Comparison of ENCODE assay signal across 39 cellular contexts in the genomic region with DNA sequence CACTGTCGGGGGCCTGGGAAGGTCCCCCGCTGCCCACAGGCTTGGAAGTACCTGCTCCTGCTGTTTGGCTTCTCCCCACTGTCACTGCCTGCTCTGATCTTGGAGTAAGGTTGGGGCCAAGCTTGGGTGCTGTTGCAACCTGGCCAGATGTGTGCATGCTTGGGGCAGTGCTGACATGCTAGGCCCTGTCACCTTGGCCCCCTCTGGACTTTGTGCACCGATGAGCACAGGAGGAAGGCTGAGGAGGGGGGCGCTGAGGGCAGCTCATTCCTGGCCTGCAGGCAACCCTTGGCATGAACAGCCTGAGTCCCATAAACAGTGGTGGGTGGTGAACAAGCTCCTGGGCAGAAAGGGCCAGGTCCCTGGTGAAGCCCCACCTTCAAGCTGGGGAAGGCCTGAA. TPM values are rescaled to one million over a fixed set of nuclear protein-coding genes. Genes with fewer than 3 reads are reported as not detected.
"Had no signal": no experiment of that assay in that cellular context is flagged by ENCODE, and none has a peak within 500 bp of the region (broad histone marks: within the 10 kb centered on the region; RNA-seq: fewer than 3 reads in every experiment).

No MANE protein-coding gene starts in this region.

- H3K4me3 ChIP-seq: adrenal gland, body of pancreas, breast epithelium had no signal

- H3K27me3 ChIP-seq: adrenal gland, body of pancreas, brain microvascular endothelial cell, breast epithelium had no signal

- H3K36me3 ChIP-seq: adrenal gland, brain microvascular endothelial cell, breast epithelium had no signal

- H3K27ac Mint-ChIP-seq: activated B cell treated with CpG ODN at 0.5 μM for 24 hours; activated CD4-positive, alpha-beta memory T cell treated with anti-CD3 and anti-CD28 coated beads for 36 hours; activated CD4-positive, alpha-beta T cell treated with anti-CD3 and anti-CD28 coated beads, Interleukin-2, amount 10 ng/mL, durations not matched to agents 24 days and 14 days; activated CD8-positive, alpha-beta T cell treated with anti-CD3 and anti-CD28 coated beads for 36 hours; activated naive CD4-positive, alpha-beta T cell treated with anti-CD3 and anti-CD28 coated beads for 36 hours; activated naive CD4-positive, alpha-beta T cell treated with anti-CD3 and anti-CD28 coated beads, Interleukin-2, amount 50 U/mL, for 72 hours; activated naive CD8-positive, alpha-beta T cell treated with anti-CD3 and anti-CD28 coated beads for 36 hours; activated T-cell treated with anti-CD3 and anti-CD28 coated beads, Interleukin-2, amount 50 U/mL, for 72 hours; activated T-helper 1 cell treated with anti-CD3 and anti-CD28 coated beads, Interleukin-12 subunit alpha, Interleukin-12 subunit beta, Interleukin-2, Interleukin-4 antibody, amounts not matched to agents 30 ng/mL and 10 ng/mL and 1 ng/mL, durations not matched to agents 14 hours and 24 hours and 36 hours; activated T-helper 17 cell treated with anti-CD3 and anti-CD28 coated beads, Interleukin-2, amount 50 U/mL, for 72 hours; T-helper 1 cell treated with Interleukin-12 subunit alpha and Interleukin-12 subunit beta and Interleukin-4 antibody, amounts not matched to agents 30 μg/mL and 1 μg/mL, for 36 hours; T-helper 2 cell treated with Interferon-gamma antibody and Interleukin-4, amounts not matched to agents 5 μg/mL and 100 μg/mL, for 36 hours had no signal

- H3K27me3 Mint-ChIP-seq: activated B cell treated with CpG ODN at 0.5 μM for 24 hours; activated CD4-positive, alpha-beta memory T cell treated with anti-CD3 and anti-CD28 coated beads for 36 hours; activated CD8-positive, alpha-beta T cell treated with anti-CD3 and anti-CD28 coated beads for 36 hours; activated naive CD8-positive, alpha-beta T cell treated with anti-CD3 and anti-CD28 coated beads for 36 hours; central memory CD8-positive, alpha-beta T cell had no signal

- DNase-seq: activated B cell treated with CpG ODN at 0.5 μM for 24 hours; activated CD4-positive, alpha-beta memory T cell treated with anti-CD3 and anti-CD28 coated beads for 36 hours; activated CD4-positive, alpha-beta T cell treated with anti-CD3 and anti-CD28 coated beads for 4 hours; activated CD4-positive, alpha-beta T cell treated with anti-CD3 and anti-CD28 coated beads, Interleukin-2, amount 10 ng/mL, durations not matched to agents 24 days and 14 days; activated CD4-positive, alpha-beta T cell treated with anti-CD3 and anti-CD28 coated beads, Interleukin-2, amount 50 U/mL, for 1 hour; activated CD4-positive, alpha-beta T cell treated with anti-CD3 and anti-CD28 coated beads, Interleukin-2, amount 50 U/mL, for 4 hours; activated CD4-positive, CD25-positive, alpha-beta regulatory T cell treated with anti-CD3 and anti-CD28 coated beads, Interleukin-2, amount 50 U/mL, for 72 hours; activated CD8-positive, alpha-beta memory T cell treated with anti-CD3 and anti-CD28 coated beads, Interleukin-2, amount 50 U/mL, for 4 hours; activated CD8-positive, alpha-beta T cell treated with anti-CD3 and anti-CD28 coated beads for 36 hours; activated effector memory CD4-positive, alpha-beta T cell treated with anti-CD3 and anti-CD28 coated beads, Interleukin-2, amount 50 U/mL, for 16 hours; activated gamma-delta T cell treated with Interleukin-2 at 50 U/mL for 16 hours; activated naive CD4-positive, alpha-beta T cell; activated naive CD4-positive, alpha-beta T cell treated with anti-CD3 and anti-CD28 coated beads for 36 hours; activated naive CD4-positive, alpha-beta T cell treated with anti-CD3 and anti-CD28 coated beads, Interleukin-2, amount 50 U/mL, for 16 hours; activated naive CD8-positive, alpha-beta T cell treated with anti-CD3 and anti-CD28 coated beads for 36 hours; activated T-cell treated with anti-CD3 and anti-CD28 coated beads for 4 hours; activated T-cell treated with anti-CD3 and anti-CD28 coated beads, Interleukin-2, amount 50 U/mL, for 1 hour; activated T-cell treated with anti-CD3 and anti-CD28 coated beads, Interleukin-2, amount 50 U/mL, for 4 hours; activated T-cell treated with anti-CD3 and anti-CD28 coated beads, Interleukin-2, amount 50 U/mL, for 72 hours; adrenal gland; amniotic stem cell; aorta; body of pancreas; brain microvascular endothelial cell; T-helper 1 cell; T-helper 2 cell; T-helper 9 cell had no signal

- H3K4me3 Mint-ChIP-seq: activated B cell treated with CpG ODN at 0.5 μM for 24 hours; activated CD4-positive, alpha-beta memory T cell treated with anti-CD3 and anti-CD28 coated beads for 36 hours; activated CD4-positive, alpha-beta T cell treated with anti-CD3 and anti-CD28 coated beads, Interleukin-2, amount 10 ng/mL, durations not matched to agents 24 days and 14 days; activated CD8-positive, alpha-beta T cell treated with anti-CD3 and anti-CD28 coated beads for 36 hours; activated naive CD4-positive, alpha-beta T cell treated with anti-CD3 and anti-CD28 coated beads for 36 hours; activated naive CD8-positive, alpha-beta T cell treated with anti-CD3 and anti-CD28 coated beads for 36 hours; activated T-cell treated with anti-CD3 and anti-CD28 coated beads, Interleukin-2, amount 50 U/mL, for 4 hours; activated T-cell treated with anti-CD3 and anti-CD28 coated beads, Interleukin-2, amount 50 U/mL, for 72 hours; activated T-helper 1 cell treated with anti-CD3 and anti-CD28 coated beads, Interleukin-12 subunit alpha, Interleukin-12 subunit beta, Interleukin-2, Interleukin-4 antibody, amounts not matched to agents 30 ng/mL and 10 ng/mL and 1 ng/mL, durations not matched to agents 14 hours and 24 hours and 36 hours; activated T-helper 17 cell treated with anti-CD3 and anti-CD28 coated beads, Interleukin-2, amount 50 U/mL, for 72 hours; central memory CD8-positive, alpha-beta T cell; T-helper 1 cell treated with Interleukin-12 subunit alpha and Interleukin-12 subunit beta and Interleukin-4 antibody, amounts not matched to agents 30 μg/mL and 1 μg/mL, for 36 hours; T-helper 2 cell treated with Interferon-gamma antibody and Interleukin-4, amounts not matched to agents 5 μg/mL and 100 μg/mL, for 36 hours had no signal

- FAIRE-seq: astrocyte, TTC549 had no signal

- H3K27ac ChIP-seq: adrenal gland, body of pancreas, brain microvascular endothelial cell, breast epithelium, VCaP had no signal

- ATAC-seq: activated CD8-positive, alpha-beta T cell treated with anti-CD3 and anti-CD28 coated beads for 36 hours; activated naive CD4-positive, alpha-beta T cell treated with anti-CD3 and anti-CD28 coated beads, Interleukin-2, amount 50 U/mL, for 72 hours; activated T-cell treated with anti-CD3 and anti-CD28 coated beads, Interleukin-2, amount 50 U/mL, for 4 hours; activated T-cell treated with anti-CD3 and anti-CD28 coated beads, Interleukin-2, amount 50 U/mL, for 72 hours; activated T-helper 17 cell treated with anti-CD3 and anti-CD28 coated beads, Interleukin-2, amount 50 U/mL, for 72 hours; body of pancreas had no signal

- H3K4me1 ChIP-seq: adrenal gland, body of pancreas, breast epithelium had no signal

- H3K4me1 Mint-ChIP-seq: activated naive CD8-positive, alpha-beta T cell treated with anti-CD3 and anti-CD28 coated beads for 36 hours; activated T-helper 17 cell treated with anti-CD3 and anti-CD28 coated beads, Interleukin-2, amount 50 U/mL, for 72 hours; central memory CD8-positive, alpha-beta T cell had no signal

- H3K9me3 ChIP-seq: adrenal gland had no signal

- H3K9me3 Mint-ChIP-seq: central memory CD8-positive, alpha-beta T cell had no signal

RNA-seq across cellular contexts. Expression of gene XCR1, which starts 4.0 kb away (rescaled TPM):
- total RNA-seq: activated B cell treated with CpG ODN at 0.5 μM for 24 hours; activated CD8-positive, alpha-beta memory T cell treated with anti-CD3 and anti-CD28 coated beads for 36 hours; activated CD8-positive, alpha-beta T cell treated with anti-CD3 and anti-CD28 coated beads for 36 hours; activated naive CD4-positive, alpha-beta T cell treated with anti-CD3 and anti-CD28 coated beads for 36 hours; activated naive CD4-positive, alpha-beta T cell treated with anti-CD3 and anti-CD28 coated beads, Interleukin-2, amount 50 U/mL, for 72 hours; activated naive CD8-positive, alpha-beta T cell treated with anti-CD3 and anti-CD28 coated beads for 36 hours; activated T-cell treated with anti-CD3 and anti-CD28 coated beads, Interleukin-2, amount 50 U/mL, for 4 hours; activated T-cell treated with anti-CD3 and anti-CD28 coated beads, Interleukin-2, amount 50 U/mL, for 72 hours; astrocyte; body of pancreas; cardiac septum had no signal
- polyA plus RNA-seq: aorta had no signal
